9 cellular contexts compared by ENCODE assay signal in genomic region chr17:37405955-37406634, GRCh38. TPM values are rescaled to one million over a fixed set of nuclear protein-coding genes. Genes with fewer than 3 reads are reported as not detected.
A peak's percentile ranks its signal among the peaks of the same experiment; 100 is the strongest.
DNase-seq lines count a peak whose midpoint lies in the region; ATAC-seq, FAIRE-seq and TF ChIP-seq lines count a peak whose summit lies in the region.
"Had no signal": no experiment of that assay in that cellular context is flagged by ENCODE, and none has a peak within 500 bp of the region (broad histone marks: within the 10 kb centered on the region; RNA-seq: fewer than 3 reads in every experiment).

No MANE protein-coding gene starts in this region.

- in situ Hi-C loops in K562 (cut with MboI) = no loop called here

- H3K4me1 ChIP-seq in BLaER1 = peaks cover 32% of the 10 kb centered on the region
- H3K4me1 ChIP-seq in K562 (replicated peaks in 1 of 2; ENCODE audit: control insufficient read depth in 2 of 2, insufficient read depth in 2 of 2, low read length in 2 of 2) = peaks cover 15% of the 10 kb centered on the region in 2 experiments; a peak in 3 of 5 replicates
- H3K4me1 ChIP-seq in upper lobe of right lung = peaks cover 10% of the 10 kb centered on the region

- H3K9me1 ChIP-seq in K562 (ENCODE audit: control insufficient read depth, insufficient read depth, low read length) = no peaks in the 10 kb centered on the region

- H3K36me3 ChIP-seq in BLaER1 (peaks cover 15% of the 10 kb centered on the region), K562 (ENCODE audit: control insufficient read depth, insufficient read depth, low read length) (peaks cover 20% of the 10 kb centered on the region), upper lobe of right lung (no peaks in the 10 kb centered on the region)

- ATAC-seq in GM19397 (IDR thresholded peaks at IDR 0.05; ENCODE audit: unreplicated experiment) = peak; percentile 37
- peak; percentile 49 for ATAC-seq in K562
- no peak for ATAC-seq in upper lobe of right lung

- H3K4me3 ChIP-seq in BLaER1 (peak overlapping the region; percentile 78), K562 (peak overlapping the region; percentile 84), lower leg skin (ENCODE audit: low read depth, poor library complexity, severe bottlenecking) (peak overlapping the region; percentile 72), upper lobe of right lung (peak overlapping the region; percentile 94)
- peak overlapping the region; percentile 92 for H3K4me3 ChIP-seq in Jurkat, Clone E6-1 (ENCODE audit: low read length)

- TF ChIP-seq EP300 in K562 (IDR thresholded peaks at IDR 0.05; ENCODE audit: low read length) = no peak

- TF ChIP-seq POLR2A in K562 (conservative IDR thresholded peaks at IDR 0.05) (no peak; the same call in 1 of the 2 replicates), lower leg skin (IDR thresholded peaks at IDR 0.05) (no peak)

- TF ChIP-seq CTCF in K562 (IDR thresholded peaks at IDR 0.05 in 2 of 3, conservative IDR thresholded peaks at IDR 0.05 in 1 of 3; ENCODE audit: insufficient read depth in 2 of 3, low read depth in 1 of 3, low read length in 3 of 3) (no peak), lower leg skin (IDR thresholded peaks at IDR 0.05) (no peak), upper lobe of right lung (IDR thresholded peaks at IDR 0.05) (no peak)

- intact Hi-C loops in K562 (cut with micrococcal nuclease) (loop anchor here (5.0 kb wide), 1 partner anchor 81 kb away; the partner anchor contains the start of gene DUSP14), lower leg skin (cut with DNase I; ENCODE audit: low total_unique reads) (no loop called here), upper lobe of right lung (cut with DNase I) (no loop called here)

- H4K20me1 ChIP-seq in BLaER1 = no peaks in the 10 kb centered on the region
- H4K20me1 ChIP-seq in K562 (replicated peaks; ENCODE audit: control insufficient read depth, insufficient read depth, low read length) = no peaks in the 10 kb centered on the region

- H3K9me3 ChIP-seq in BLaER1 = no peaks in the 10 kb centered on the region
- H3K9me3 ChIP-seq in K562 (replicated peaks; ENCODE audit: control insufficient read depth, insufficient read depth, low read depth, low read length) = no peaks in the 10 kb centered on the region
- no peaks in the 10 kb centered on the region for H3K9me3 ChIP-seq in upper lobe of right lung

- 0% methylated on average over 21 of the region's 21 CpGs for WGBS in K562 (ENCODE audit: insufficient coverage, low coverage, missing lambda C conversion rate)
- 0 to 1% methylated on average over 21 of the region's 21 CpGs for WGBS in lower leg skin, 2 donors

- POLR2A ChIA-PET in K562 (lab: Yijun Ruan, JAX) = interaction anchor here (0.5 to 1.0 kb wide), 4 partner anchors 24 to 978 kb away, joined by 3 read pairs; no protein-coding TSS in a partner anchor

- CTCF ChIA-PET in K562 (lab: Yijun Ruan, JAX; ENCODE audit: low intra/inter-chr PET ratio) = interaction anchor here (0.6 kb wide), 1 partner anchor 35 kb away, joined by 3 read pairs; no protein-coding TSS in a partner anchor

- H3K27ac ChIP-seq in BLaER1 (peak overlapping the region; percentile 89), K562 (ENCODE audit: extremely low read depth, low read depth, low read length) (peak overlapping the region; percentile 82), upper lobe of right lung (peak overlapping the region; percentile 97)

- H3K4me2 ChIP-seq in BLaER1 (peak overlapping the region; percentile 76), K562 (ENCODE audit: insufficient read depth, low read length) (peak overlapping the region; percentile 89)

- H3K79me2 ChIP-seq in K562 (ENCODE audit: control insufficient read depth, insufficient read depth, low read length) = peaks cover 44% of the 10 kb centered on the region

- peak overlapping the region; percentile 97 for H2AFZ ChIP-seq in K562 (ENCODE audit: low read depth, low read length)

- no peak for TF ChIP-seq RAD21 in K562 (CRISPR knock-in tag; conservative IDR thresholded peaks at IDR 0.05 in 1 of 2, IDR thresholded peaks at IDR 0.05 in 1 of 2)

- FAIRE-seq in K562 (lab: Jason Lieb, UNC) = no peak

- BruUV-seq in K562 (replicated peaks; lab: Mats Ljungman, UMichigan) = TSS peak; percentile 78

- H3K27me3 ChIP-seq in BLaER1 (no peaks in the 10 kb centered on the region), K562 (ENCODE audit: control insufficient read depth in 2 of 2, insufficient read depth in 2 of 2, low read length in 2 of 2) (no peaks in the 10 kb centered on the region), upper lobe of right lung (no peaks in the 10 kb centered on the region)

- peak; percentile 11 for DNase-seq in Jurkat, Clone E6-1 (ENCODE audit: low read depth, low spot score)
- DNase-seq in K562 (ENCODE audit: extremely low read depth in 1 of 4, low spot score in 3 of 4) (no peak), lower leg skin (ENCODE audit: low spot score in 2 of 2) (no peak), upper lobe of right lung (no peak), iPS-NIHi7 (ENCODE audit: extremely low spot score) (no peak)
- DNase-seq in stimulated activated CD4-positive, alpha-beta T cell treated with anti-CD3 and anti-CD28 coated beads, Interleukin-2, amount 100 ng/mL, for 24 hours = no peak

- peak overlapping the region; percentile 91 for H3K9ac ChIP-seq in BLaER1
- peak overlapping the region; percentile 98 to 99 for H3K9ac ChIP-seq in K562 (ENCODE audit: insufficient read depth in 1 of 2, low read depth in 2 of 2, low read length in 2 of 2)

TF ChIP-seq in K562, 482 proteins besides CTCF, POLR2A, EP300 and RAD21 (continues in another document):
- TF ChIP-seq BRD4 (IDR thresholded peaks at IDR 0.05) (no peak), ZNF212 (CRISPR knock-in tag; IDR thresholded peaks at IDR 0.05) (no peak), ATF7 (IDR thresholded peaks at IDR 0.05) (0 out of 2 replicates have a peak, but pooled peaks have one; percentile 19)

RNA-seq across cellular contexts. Expression of gene ACACA, which starts 0.5 kb away (rescaled TPM):
- polyA plus RNA-seq in Jurkat, Clone E6-1 (2012; ENCODE audit: insufficient read depth, insufficient read length) = 47.3 TPM
- total RNA-seq in K562 (2011; cell fraction: chromatin; rRNA removed; ENCODE audit: low replicate concordance) = 448 and 898 TPM in 2 replicates
- 215 and 247 TPM in 2 replicates for total RNA-seq in K562 (2011; cell fraction: nucleolus; rRNA removed)
- 361 and 377 TPM in 2 replicates for total RNA-seq in K562 (2011; cell fraction: nucleoplasm; rRNA removed)
- total RNA-seq in K562 (2014; rRNA removed) = 47.0 and 67.8 TPM in 2 replicates
- 88.4 and 95.3 TPM in 2 replicates for total RNA-seq in K562 (2014; rRNA removed; fragmentation: Illumina TruSeq; extraction: Trizol)
- 94.7 and 100 TPM in 2 replicates for total RNA-seq in K562 (2015; rRNA removed; fragmentation: Illumina TruSeq; extraction: Trizol)
- total RNA-seq in K562 (2021) = 135 and 151 TPM in 2 replicates
- polyA plus RNA-seq in K562 (2011; rRNA removed) = 64.7 and 103 TPM in 2 replicates
- polyA plus RNA-seq in K562 (2011; cell fraction: cytosol; rRNA removed) = 76.2 and 81.2 TPM in 2 replicates
- 143 and 189 TPM in 2 replicates for polyA plus RNA-seq in K562 (2011; cell fraction: nucleus; rRNA removed)
- polyA plus RNA-seq in K562 (2012) = 48.1 and 76.8 TPM in 2 replicates
- 93.5 and 94.1 TPM in 2 replicates for polyA plus RNA-seq in K562 (2014; fragmentation: Illumina TruSeq; extraction: Trizol)
- polyA plus RNA-seq in K562 (2014; fragmentation: Nextera tagmentation; extraction: Ambion mirVana) = 10 to 100 TPM; 35.9 to 42.9 TPM
- polyA plus RNA-seq in K562 (2014; rRNA removed) = 54.9 and 55.3 TPM in 2 replicates
- 202 and 328 TPM in 2 replicates for polyA minus RNA-seq in K562 (2011; rRNA and poly(A)+ RNA removed)
- 111 and 229 TPM in 2 replicates for polyA minus RNA-seq in K562 (2011; cell fraction: cytosol; rRNA and poly(A)+ RNA removed)
- polyA minus RNA-seq in K562 (2011; cell fraction: nucleus; rRNA and poly(A)+ RNA removed) = 265 and 290 TPM in 2 replicates
- total RNA-seq in lower leg skin = 10 to 100 TPM; 24.2 to 35.7 (median 31.0) TPM
- 110 TPM for total RNA-seq in upper lobe of right lung

RNA-seq across cellular contexts. Expression of gene TADA2A, which starts 0.6 kb away (rescaled TPM):
- 39.4 TPM for polyA plus RNA-seq in Jurkat, Clone E6-1 (2012; ENCODE audit: insufficient read depth, insufficient read length)
- 94.9 and 117 TPM in 2 replicates for total RNA-seq in K562 (2011; cell fraction: chromatin; rRNA removed; ENCODE audit: low replicate concordance)
- 54.7 and 67.1 TPM in 2 replicates for total RNA-seq in K562 (2011; cell fraction: nucleolus; rRNA removed)
- 48.3 and 51.1 TPM in 2 replicates for total RNA-seq in K562 (2011; cell fraction: nucleoplasm; rRNA removed)
- total RNA-seq in K562 (2014; rRNA removed) (13.8 and 20.0 TPM in 2 replicates), K562 (2014; rRNA removed; fragmentation: Illumina TruSeq; extraction: Trizol) (25.0 and 27.0 TPM in 2 replicates), K562 (2015; rRNA removed; fragmentation: Illumina TruSeq; extraction: Trizol) (21.8 and 24.1 TPM in 2 replicates), K562 (2021) (24.8 and 26.9 TPM in 2 replicates), lower leg skin (10 to 100 TPM; 10.2 to 17.4 (median 14.4) TPM), upper lobe of right lung (21.4 TPM)
- polyA plus RNA-seq in K562 (2011; rRNA removed) (13.6 and 24.6 TPM in 2 replicates), K562 (2014; fragmentation: Illumina TruSeq; extraction: Trizol) (27.1 and 37.7 TPM in 2 replicates), K562 (2014; fragmentation: Nextera tagmentation; extraction: Ambion mirVana) (10 to 100 TPM; 28.0 to 33.5 TPM), K562 (2014; rRNA removed) (18.5 and 21.3 TPM in 2 replicates)
- 7.5 and 9.1 TPM in 2 replicates for polyA plus RNA-seq in K562 (2011; cell fraction: cytosol; rRNA removed)
- 32.1 and 42.8 TPM in 2 replicates for polyA plus RNA-seq in K562 (2011; cell fraction: nucleus; rRNA removed)
- polyA plus RNA-seq in K562 (2012) = 21.9 and 30.7 TPM in 2 replicates
- 37.8 and 62.7 TPM in 2 replicates for polyA minus RNA-seq in K562 (2011; rRNA and poly(A)+ RNA removed)
- 10.0 and 13.8 TPM in 2 replicates for polyA minus RNA-seq in K562 (2011; cell fraction: cytosol; rRNA and poly(A)+ RNA removed)
- polyA minus RNA-seq in K562 (2011; cell fraction: nucleus; rRNA and poly(A)+ RNA removed) = 32.9 and 33.0 TPM in 2 replicates

RNA-seq across cellular contexts. Expression of gene C17orf78, which starts 30.3 kb away (rescaled TPM):
- not detected for polyA plus RNA-seq in Jurkat, Clone E6-1 (2012; ENCODE audit: insufficient read depth, insufficient read length)
- not detected in 2 replicates for total RNA-seq in K562 (2011; cell fraction: chromatin; rRNA removed; ENCODE audit: low replicate concordance)
- total RNA-seq in K562 (2011; cell fraction: nucleolus; rRNA removed) = not detected in 2 replicates
- total RNA-seq in K562 (2011; cell fraction: nucleoplasm; rRNA removed) = not detected in 2 replicates
- total RNA-seq in K562 (2014; rRNA removed) (not detected in 2 replicates), K562 (2014; rRNA removed; fragmentation: Illumina TruSeq; extraction: Trizol) (not detected in 2 replicates), K562 (2015; rRNA removed; fragmentation: Illumina TruSeq; extraction: Trizol) (not detected in 2 replicates), K562 (2021) (not detected in 2 replicates), lower leg skin (not detected), upper lobe of right lung (not detected)
- polyA plus RNA-seq in K562 (2011; rRNA removed) (not detected in 2 replicates), K562 (2014; fragmentation: Illumina TruSeq; extraction: Trizol) (not detected in 2 replicates), K562 (2014; fragmentation: Nextera tagmentation; extraction: Ambion mirVana) (not detected), K562 (2014; rRNA removed) (not detected in 2 replicates)
- not detected in 2 replicates for polyA plus RNA-seq in K562 (2011; cell fraction: cytosol; rRNA removed)
- not detected in 2 replicates for polyA plus RNA-seq in K562 (2011; cell fraction: nucleus; rRNA removed)
- polyA plus RNA-seq in K562 (2012) = not detected in 2 replicates
- not detected in 2 replicates for polyA minus RNA-seq in K562 (2011; rRNA and poly(A)+ RNA removed)
- not detected in 2 replicates for polyA minus RNA-seq in K562 (2011; cell fraction: cytosol; rRNA and poly(A)+ RNA removed)
- not detected in 2 replicates for polyA minus RNA-seq in K562 (2011; cell fraction: nucleus; rRNA and poly(A)+ RNA removed)
- total RNA-seq: NCI-H460 had no signal
